ENCODE assay signal across 8 cellular contexts in the genomic region with DNA sequence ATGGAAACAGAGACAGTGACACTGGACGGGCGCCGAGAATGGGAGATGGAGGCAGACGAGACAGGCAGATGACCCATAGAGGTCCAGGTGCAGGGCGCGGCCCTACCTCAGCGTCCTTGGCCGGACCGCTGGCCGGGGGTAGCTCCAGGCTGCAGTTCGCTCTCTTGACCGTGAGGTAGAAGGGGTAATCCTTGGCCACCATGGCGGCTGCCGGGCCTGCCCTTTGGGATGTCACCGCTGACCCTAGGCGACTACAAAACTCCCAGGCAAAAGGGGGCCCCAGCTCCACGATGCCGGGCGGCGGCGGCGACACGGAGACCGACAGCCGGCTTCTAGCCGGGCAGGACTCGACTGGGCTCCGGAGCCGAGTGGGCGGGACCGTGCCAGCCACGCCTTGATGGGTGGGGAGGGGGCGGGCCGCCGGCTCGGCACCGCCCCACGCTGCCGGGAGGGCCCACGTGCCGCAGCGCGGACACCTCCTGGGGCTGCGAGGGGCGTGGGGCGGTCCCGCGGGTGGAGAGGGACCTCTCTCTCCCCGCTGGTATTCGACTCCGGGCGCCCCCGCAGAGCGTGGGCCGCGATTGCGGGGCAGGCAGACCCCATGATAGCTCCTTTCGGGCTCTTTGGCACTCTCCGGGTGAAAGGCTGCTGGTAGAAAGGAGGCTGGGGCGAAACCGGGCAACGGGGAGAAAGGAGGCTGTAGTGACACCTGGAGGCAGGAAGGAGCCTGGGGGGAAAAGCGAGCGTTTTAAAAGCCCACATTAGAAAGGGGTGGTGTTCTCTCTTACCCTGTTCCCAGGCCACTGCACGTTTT. TPM values are rescaled to one million over a fixed set of nuclear protein-coding genes. Genes with fewer than 3 reads are reported as not detected.
DNase-seq lines count a peak whose midpoint lies in the region; ATAC-seq and TF ChIP-seq lines count a peak whose summit lies in the region.

A gene with protein sequence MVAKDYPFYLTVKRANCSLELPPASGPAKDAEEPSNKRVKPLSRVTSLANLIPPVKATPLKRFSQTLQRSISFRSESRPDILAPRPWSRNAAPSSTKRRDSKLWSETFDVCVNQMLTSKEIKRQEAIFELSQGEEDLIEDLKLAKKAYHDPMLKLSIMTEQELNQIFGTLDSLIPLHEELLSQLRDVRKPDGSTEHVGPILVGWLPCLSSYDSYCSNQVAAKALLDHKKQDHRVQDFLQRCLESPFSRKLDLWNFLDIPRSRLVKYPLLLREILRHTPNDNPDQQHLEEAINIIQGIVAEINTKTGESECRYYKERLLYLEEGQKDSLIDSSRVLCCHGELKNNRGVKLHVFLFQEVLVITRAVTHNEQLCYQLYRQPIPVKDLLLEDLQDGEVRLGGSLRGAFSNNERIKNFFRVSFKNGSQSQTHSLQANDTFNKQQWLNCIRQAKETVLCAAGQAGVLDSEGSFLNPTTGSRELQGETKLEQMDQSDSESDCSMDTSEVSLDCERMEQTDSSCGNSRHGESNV (minus strand): TSS at position 353 of the 814 bp plus-strand sequence. CDS start 151 bp downstream, at position 202.

- H3K9me3 ChIP-seq in testis, result no peaks in the 10 kb centered on the region

- H3K27me3 ChIP-seq in testis, result no peaks in the 10 kb centered on the region

- WGBS in testis, 2 donors, result 1% methylated on average over 21 to 63 of the region's 65 CpGs

- in situ Hi-C loops in KBM-7 (cut with MboI; ENCODE audit: low pct_unique_long_range_greater_than_20kb, low sequenced_read_pairs) (no loop called here), SK-MEL-5 (cut with HindIII; ENCODE audit: low pct_unique_long_range_greater_than_20kb, low sequenced_read_pairs) (no loop called here)

- TF ChIP-seq CTCF in omental fat pad (IDR thresholded peaks at IDR 0.05) (peak in 1 of 3 donors; percentile 23), testis (IDR thresholded peaks at IDR 0.05) (peak in 2 of 3 experiments; percentile 9 to 13)

- peak; percentile 78 for DNase-seq in ELR (ENCODE audit: low read depth)
- DNase-seq in KBM-7, result peak; percentile 87
- peak; percentile 83 for DNase-seq in SK-MEL-5 (ENCODE audit: low read depth, low spot score)
- DNase-seq in activated naive CD4-positive, alpha-beta T cell treated with anti-CD3 and anti-CD28 coated beads, Interleukin-2, amount 50 U/mL, for 16 hours, result peak; percentile 87
- DNase-seq in glomerular endothelial cell (ENCODE audit: extremely low read depth, low read depth, low spot score), result no peak
- peak; percentile 46 for DNase-seq in omental fat pad (ENCODE audit: low spot score)
- DNase-seq in testis, result peak; percentile 89

- peak within 1 kb of the TSS; percentile 55 to 74 for H3K4me3 ChIP-seq in testis

- intact Hi-C loops in testis (cut with DNase I; ENCODE audit: low total_unique reads), result loop anchor here (2.0 kb wide), 1 partner anchor 187 kb away; no protein-coding TSS in a partner anchor

- ATAC-seq in GM21619 (IDR thresholded peaks at IDR 0.05; ENCODE audit: unreplicated experiment), result peak; percentile 85
- ATAC-seq in omental fat pad (ENCODE audit: low FRiP score), result peak; percentile 95

- peak; percentile 82 for TF ChIP-seq POLR2A in testis (IDR thresholded peaks at IDR 0.05)

- H3K36me3 ChIP-seq in testis (ENCODE audit: low read depth, missing control alignments), result no peaks in the 10 kb centered on the region

- peaks cover 5% of the 10 kb centered on the region for H3K4me1 ChIP-seq in testis

- H3K27ac ChIP-seq in testis, result peak within 1 kb of the TSS; percentile 68 to 81

RNA-seq across cellular contexts. Expression of the gene that starts here (rescaled TPM):
- total RNA-seq in SK-MEL-5 (2014; rRNA removed; shearing (Covaris generic)), result 9.5 and 10.9 TPM in 2 replicates
- polyA plus RNA-seq in SK-MEL-5 (2015; cell fraction: cytosol; rRNA removed), result 11.9 TPM in 2 replicates
- 7.6 and 18.4 TPM in 2 replicates for polyA plus RNA-seq in SK-MEL-5 (2015; cell fraction: nucleus; rRNA removed)
- total RNA-seq in glomerular endothelial cell, result 13.4 and 24.6 TPM in 2 replicates
- total RNA-seq in omental fat pad, result 10 to 100 TPM; 16.9 to 26.3 (median 21.9) TPM
- total RNA-seq in testis, result 10 to 100 TPM; 55.1 to 72.2 TPM
- polyA plus RNA-seq in testis (ENCODE audit: insufficient read depth, low read depth, low replicate concordance), result 43.1 TPM
